ENCODE assay signal across 9 cellular contexts in the genomic region with DNA sequence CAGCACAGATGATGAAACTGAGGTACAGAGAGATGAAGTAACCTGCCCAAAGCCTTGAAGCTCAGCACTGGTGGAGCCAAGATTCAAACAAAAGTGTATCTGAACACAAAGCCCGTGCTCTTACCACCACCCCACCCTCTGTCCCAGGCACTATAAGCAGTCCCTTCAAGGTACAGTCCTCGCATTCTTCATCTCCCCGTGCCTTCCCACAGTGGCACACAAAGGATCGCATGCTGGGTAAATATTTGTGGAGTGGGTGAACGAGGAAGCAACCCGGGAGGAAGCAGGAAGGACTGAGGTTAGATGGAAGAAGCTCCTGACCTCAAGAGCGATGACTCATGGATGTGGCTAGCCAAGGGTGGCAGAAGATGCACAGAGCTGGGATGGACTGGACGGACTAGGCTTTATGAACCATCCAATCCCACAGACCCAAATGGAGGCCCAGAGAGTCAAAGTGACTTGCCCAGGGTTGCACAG. TPM values are rescaled to one million over a fixed set of nuclear protein-coding genes. Genes with fewer than 3 reads are reported as not detected.
DNase-seq lines count a peak whose midpoint lies in the region; ATAC-seq and TF ChIP-seq lines count a peak whose summit lies in the region.
"Had no signal": no experiment of that assay in that cellular context is flagged by ENCODE, and none has a peak within 500 bp of the region (broad histone marks: within the 10 kb centered on the region; RNA-seq: fewer than 3 reads in every experiment).

No MANE protein-coding gene starts in this region.

- H3K9me3 Mint-ChIP-seq in CD14-positive monocyte (peaks cover 0 to 3% (median 0%) of the 10 kb centered on the region in 7 donors), immature natural killer cell (no peaks in the 10 kb centered on the region)
- H3K9me3 Mint-ChIP-seq in activated CD4-positive, alpha-beta memory T cell treated with anti-CD3 and anti-CD28 coated beads for 36 hours, result no peaks in the 10 kb centered on the region

- H3K4me3 Mint-ChIP-seq in CD14-positive monocyte (peak overlapping the region in 1 of 2 donors; percentile 51), immature natural killer cell (peak overlapping the region in 4 of 5 donors; percentile 9 to 53 (median 33))
- no peak overlapping the region for H3K4me3 Mint-ChIP-seq in activated CD4-positive, alpha-beta memory T cell treated with anti-CD3 and anti-CD28 coated beads for 36 hours

- H3K27me3 Mint-ChIP-seq in CD14-positive monocyte (ENCODE audit: low read depth in 3 of 3), result peaks cover 5 to 59% (median 17%) of the 10 kb centered on the region in 3 donors
- no peaks in the 10 kb centered on the region for H3K27me3 Mint-ChIP-seq in activated CD4-positive, alpha-beta memory T cell treated with anti-CD3 and anti-CD28 coated beads for 36 hours
- peaks cover 2 to 10% (median 5%) of the 10 kb centered on the region in 3 donors for H3K27me3 Mint-ChIP-seq in immature natural killer cell (ENCODE audit: low read depth in 3 of 3)

- in situ Hi-C loops in KBM-7 (cut with MboI; ENCODE audit: low pct_unique_long_range_greater_than_20kb, low sequenced_read_pairs), result no loop called here

- H3K27ac ChIP-seq in prostate gland, result no peak overlapping the region

- H3K27ac Mint-ChIP-seq in CD14-positive monocyte (peak overlapping the region; percentile 10 to 92 (median 81)), immature natural killer cell (no peak overlapping the region)
- H3K27ac Mint-ChIP-seq in activated CD4-positive, alpha-beta memory T cell treated with anti-CD3 and anti-CD28 coated beads for 36 hours, result no peak overlapping the region

- no peak overlapping the region for H3K4me3 ChIP-seq in prostate gland

- no peaks in the 10 kb centered on the region for H3K9me3 ChIP-seq in prostate gland

- no peaks in the 10 kb centered on the region for H3K4me1 ChIP-seq in prostate gland (replicated peaks)

- CTCF ChIA-PET in activated CD4-positive, alpha-beta memory T cell treated with anti-CD3 and anti-CD28 coated beads for 36 hours (lab: Charles Lee), result interaction anchor here (1.4 to 1.5 kb wide), 2 partner anchors 21 to 23 kb away, joined by 3 to 4 read pairs; no protein-coding TSS in a partner anchor

- H3K36me3 Mint-ChIP-seq in CD14-positive monocyte, result peaks cover 2 to 23% of the 10 kb centered on the region in 2 donors
- H3K36me3 Mint-ChIP-seq in activated CD4-positive, alpha-beta memory T cell treated with anti-CD3 and anti-CD28 coated beads for 36 hours, result no peaks in the 10 kb centered on the region
- no peaks in the 10 kb centered on the region for H3K36me3 Mint-ChIP-seq in immature natural killer cell

- no peak for TF ChIP-seq POLR2A in prostate gland (IDR thresholded peaks at IDR 0.05)

- peaks cover 67% of the 10 kb centered on the region for H3K4me1 Mint-ChIP-seq in CD14-positive monocyte
- H3K4me1 Mint-ChIP-seq in activated CD4-positive, alpha-beta memory T cell treated with anti-CD3 and anti-CD28 coated beads for 36 hours (ENCODE audit: low read depth), result peaks cover 30% of the 10 kb centered on the region
- H3K4me1 Mint-ChIP-seq in immature natural killer cell, result peaks cover 31% of the 10 kb centered on the region in 2 donors

- POLR2A ChIA-PET in activated CD4-positive, alpha-beta memory T cell treated with anti-CD3 and anti-CD28 coated beads for 36 hours (lab: Charles Lee), result interaction anchor here (1.3 kb wide), 1 partner anchor 38 kb away, joined by 5 read pairs; no protein-coding TSS in a partner anchor

- 46% methylated on average over 8 of the region's 8 CpGs for WGBS in prostate gland

- no peaks in the 10 kb centered on the region for H3K36me3 ChIP-seq in prostate gland

- intact Hi-C loops in CD14-positive monocyte (cut with micrococcal nuclease), result no loop called here
- intact Hi-C loops in activated CD4-positive, alpha-beta memory T cell treated with anti-CD3 and anti-CD28 coated beads for 36 hours (cut with micrococcal nuclease), result no loop called here
- intact Hi-C loops in prostate gland (cut with DNase I), result no loop called here

- ATAC-seq in HG03432 (IDR thresholded peaks at IDR 0.05; ENCODE audit: unreplicated experiment), result no peak

- H3K27me3 ChIP-seq in prostate gland (replicated peaks; ENCODE audit: insufficient read depth), result no peaks in the 10 kb centered on the region

- DNase-seq in CD14-positive monocyte (ENCODE audit: low spot score) (peak; percentile 55), KBM-7 (peak; percentile 62), immature natural killer cell (peak in 1 of 3 donors; percentile 13), activated gamma-delta T cell (lab: John Stamatoyannopoulos, UW) (no peak), C1 segment of cervical spinal cord (lab: John Stamatoyannopoulos, UW) (no peak), prostate gland (ENCODE audit: low spot score) (no peak)
- peak; percentile 38 for DNase-seq in activated CD4-positive, alpha-beta memory T cell treated with anti-CD3 and anti-CD28 coated beads for 36 hours
- DNase-seq: NCI-H82 had no signal

- no peak for TF ChIP-seq CTCF in CD14-positive monocyte (IDR thresholded peaks at IDR 0.05)
- no peak for TF ChIP-seq CTCF in prostate gland (IDR thresholded peaks at IDR 0.05)

RNA-seq across cellular contexts. Expression of gene IQSEC2, which starts 18.4 kb away (rescaled TPM):
- polyA plus RNA-seq in CD14-positive monocyte (1 to 10 TPM; 6.5 to 6.9 TPM), immature natural killer cell (1 to 10 TPM in 1 of 3 donors, under 1 TPM in 2; 0.08 to 1.7 (median 0.21) TPM)
- under 1 TPM; 0.39 to 0.74 TPM for total RNA-seq in activated CD4-positive, alpha-beta memory T cell treated with anti-CD3 and anti-CD28 coated beads for 36 hours
- 10 to 100 TPM; 19.8 to 38.7 TPM for total RNA-seq in prostate gland

RNA-seq across cellular contexts. Expression of gene KDM5C, which starts 37.9 kb away (rescaled TPM):
- polyA plus RNA-seq in CD14-positive monocyte (10 to 100 TPM; 13.3 to 16.7 TPM), immature natural killer cell (10 to 100 TPM in 2 of 3 donors, 1 to 10 TPM in 1; 8.1 to 42.8 (median 21.1) TPM)
- 10 to 100 TPM; 77.6 to 86.0 TPM for total RNA-seq in activated CD4-positive, alpha-beta memory T cell treated with anti-CD3 and anti-CD28 coated beads for 36 hours
- total RNA-seq in prostate gland, result 100 to 1,000 TPM in 1 of 2 donors, 10 to 100 TPM in 1; 99.4 to 102 TPM

Comparison
In these comparisons a context has a peak if more than half of its experiments do, and no peak if none do; other contexts are left out.
1. DNase-seq: peak in CD14-positive monocyte (single experiment), KBM-7 (single experiment) and activated CD4-positive, alpha-beta memory T cell treated with anti-CD3 and anti-CD28 coated beads for 36 hours (single experiment); none in activated gamma-delta T cell (single experiment), C1 segment of cervical spinal cord (0 of 14) and prostate gland (single experiment).
2. H3K27ac Mint-ChIP-seq: peak in CD14-positive monocyte (7 of 7); none in activated CD4-positive, alpha-beta memory T cell treated with anti-CD3 and anti-CD28 coated beads for 36 hours (single experiment) and immature natural killer cell (0 of 6).
3. RNA of gene IQSEC2, which starts 18.4 kb away (total RNA-seq): 19.8 to 38.7 TPM in prostate gland; 0.39 to 0.74 TPM in activated CD4-positive, alpha-beta memory T cell treated with anti-CD3 and anti-CD28 coated beads for 36 hours; every median in the first group is over 10 times any median in the second.